Comparison of ENCODE assay signal across 9 cellular contexts in the genomic region with DNA sequence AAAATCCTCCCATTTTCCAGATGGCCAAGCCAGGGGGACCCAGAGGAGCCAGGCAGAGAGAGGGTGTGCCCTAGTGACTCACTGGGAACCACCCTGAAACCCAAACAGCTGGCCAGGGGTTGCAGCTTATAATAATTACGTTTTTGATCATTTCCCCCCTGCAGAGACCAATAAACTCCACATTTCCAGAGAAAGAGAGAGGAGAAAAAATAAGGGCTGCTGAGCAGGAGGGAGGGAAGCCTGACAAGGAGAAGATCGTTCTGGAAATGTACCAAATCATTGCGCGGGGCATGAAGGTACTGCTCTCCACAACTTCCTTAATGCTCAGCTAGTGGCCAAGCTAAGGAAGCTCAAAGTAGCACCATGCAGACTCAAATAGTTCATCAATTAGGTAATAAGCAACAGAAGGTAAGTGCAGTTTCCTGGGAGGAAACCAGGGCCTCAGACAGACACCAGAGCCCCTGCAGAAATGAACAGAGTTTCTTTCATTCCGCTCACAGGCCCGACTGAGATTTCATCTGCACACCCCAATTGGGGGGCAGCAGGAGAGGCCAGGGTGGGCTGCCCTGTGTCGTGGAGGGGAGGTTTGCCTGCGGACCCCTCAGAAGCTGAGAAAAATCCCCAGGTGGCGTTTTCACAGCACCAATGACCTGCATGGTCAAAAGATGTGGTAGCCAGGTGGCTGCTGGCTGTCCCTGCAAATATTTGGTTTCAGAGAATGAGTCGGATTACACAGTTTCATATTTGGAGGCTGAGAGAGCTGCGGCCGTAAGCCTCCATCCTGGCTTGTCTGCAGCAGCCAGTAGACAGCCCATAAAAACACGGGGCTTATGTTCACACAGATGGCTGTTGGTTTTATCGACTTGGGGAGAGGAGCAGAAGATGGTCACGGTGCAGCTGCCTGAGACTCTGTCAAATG.
DNase-seq lines count a peak whose midpoint lies in the region; ATAC-seq, FAIRE-seq and TF ChIP-seq lines count a peak whose summit lies in the region.
"Had no signal": no experiment of that assay in that cellular context is flagged by ENCODE, and none has a peak within 500 bp of the region (broad histone marks: within the 10 kb centered on the region; RNA-seq: fewer than 3 reads in every experiment).

No MANE protein-coding gene starts in this region.

- H3K27me3 Mint-ChIP-seq in CD4-positive, alpha-beta memory T cell: no peaks in the 10 kb centered on the region
- peaks cover 73% of the 10 kb centered on the region for H3K27me3 Mint-ChIP-seq in endodermal cell (ENCODE audit: insufficient read depth)
- H3K27me3 Mint-ChIP-seq in activated T-cell treated with anti-CD3 and anti-CD28 coated beads, Interleukin-2, amount 50 U/mL, for 72 hours (ENCODE audit: low read depth): peaks cover 16% of the 10 kb centered on the region
- H3K27me3 Mint-ChIP-seq: activated naive CD8-positive, alpha-beta T cell had no signal

- H3K4me2 ChIP-seq in MM.1S (ENCODE audit: low read depth, low read length): peak overlapping the region; percentile 97

- POLR2A ChIA-PET in CD4-positive, alpha-beta memory T cell (lab: Charles Lee; ENCODE audit: partially characterized antibody): interaction anchor here (0.6 to 2.7 kb wide), 7 partner anchors 21 to 1367 kb away, joined by 3 to 15 read pairs (median 6); a partner anchor contains a TSS

- no peak for TF ChIP-seq CTCF in MM.1S (IDR thresholded peaks at IDR 0.05; ENCODE audit: low read length)
- TF ChIP-seq CTCF in endodermal cell (conservative IDR thresholded peaks at IDR 0.05): no peak
- TF ChIP-seq CTCF in pancreas (IDR thresholded peaks at IDR 0.05): no peak

- no peaks in the 10 kb centered on the region for H3K79me2 ChIP-seq in MM.1S (ENCODE audit: low read length)

- H3K9ac ChIP-seq in MM.1S (ENCODE audit: low read length): peak overlapping the region; percentile 44; the same call in 1 of the 2 replicates
- no peak overlapping the region for H3K9ac ChIP-seq in endodermal cell (ENCODE audit: extremely low read depth, low read length, poor library complexity, severe bottlenecking)
- H3K9ac ChIP-seq in skeletal muscle tissue (ENCODE audit: low read depth in 1 of 3, low read length in 3 of 3): peak overlapping the region; percentile 12 to 50 (median 32)

- no peaks in the 10 kb centered on the region for H3K9me3 ChIP-seq in CD4-positive, alpha-beta memory T cell (ENCODE audit: control insufficient read depth in 1 of 2, low read length in 2 of 2)
- H3K9me3 ChIP-seq in MM.1S (replicated peaks; ENCODE audit: insufficient read depth, low read length): no peaks in the 10 kb centered on the region
- H3K9me3 ChIP-seq in endodermal cell (ENCODE audit: control insufficient read depth, low read length): no peaks in the 10 kb centered on the region
- no peaks in the 10 kb centered on the region for H3K9me3 ChIP-seq in skeletal muscle tissue (ENCODE audit: control insufficient read depth in 3 of 3, low read length in 3 of 3)
- H3K9me3 ChIP-seq in pancreas: no peaks in the 10 kb centered on the region

- intact Hi-C loops in CD4-positive, alpha-beta memory T cell (cut with micrococcal nuclease): no loop called here
- intact Hi-C loops in pancreas (cut with DNase I): loop anchor here in 1 of 3 donors (10.0 kb wide), 1 partner anchor 702 kb away; no protein-coding TSS in a partner anchor

- CTCF ChIA-PET in CD4-positive, alpha-beta memory T cell (lab: Charles Lee; ENCODE audit: partially characterized antibody): interaction anchor here (0.7 to 6.3 kb wide), 30 partner anchors 10 to 1031 kb away, joined by 3 to 56 read pairs (median 5); a partner anchor contains a TSS

- H3K9me3 Mint-ChIP-seq in CD4-positive, alpha-beta memory T cell: no peaks in the 10 kb centered on the region
- no peaks in the 10 kb centered on the region for H3K9me3 Mint-ChIP-seq in endodermal cell
- H3K9me3 Mint-ChIP-seq in activated T-cell treated with anti-CD3 and anti-CD28 coated beads, Interleukin-2, amount 50 U/mL, for 72 hours: no peaks in the 10 kb centered on the region

- H3K36me3 ChIP-seq in CD4-positive, alpha-beta memory T cell (ENCODE audit: insufficient read depth, low read length): no peaks in the 10 kb centered on the region
- H3K36me3 ChIP-seq in MM.1S (replicated peaks; ENCODE audit: insufficient read depth, low read length): no peaks in the 10 kb centered on the region
- no peaks in the 10 kb centered on the region for H3K36me3 ChIP-seq in endodermal cell (ENCODE audit: control insufficient read depth, insufficient read depth, low read length)
- no peaks in the 10 kb centered on the region for H3K36me3 ChIP-seq in skeletal muscle tissue (ENCODE audit: control insufficient read depth in 3 of 3, insufficient read depth in 3 of 3, low read length in 3 of 3)
- H3K36me3 ChIP-seq in pancreas: no peaks in the 10 kb centered on the region

- DNase-seq in CD4-positive, alpha-beta memory T cell: no peak
- DNase-seq in MM.1S (peak; percentile 86), endodermal cell (peak; percentile 47), pancreas (no peak)
- DNase-seq in activated T-cell treated with anti-CD3 and anti-CD28 coated beads, Interleukin-2, amount 50 U/mL, for 72 hours: no peak
- DNase-seq in stimulated activated CD4-positive, alpha-beta T cell treated with anti-CD3 and anti-CD28 coated beads, Interleukin-4, amount 100 ng/mL, for 4 hours: no peak

- no peak for FAIRE-seq in pancreas (lab: Jason Lieb, UNC)

- H2AFZ ChIP-seq in MM.1S (ENCODE audit: low read length): peak overlapping the region; percentile 81

- H3K9me2 ChIP-seq in MM.1S (replicated peaks; ENCODE audit: insufficient read depth, low read length): no peaks in the 10 kb centered on the region

- H3F3A ChIP-seq in MM.1S (ENCODE audit: insufficient read depth, low read length): peaks cover 23% of the 10 kb centered on the region

- H3K36me3 Mint-ChIP-seq in CD4-positive, alpha-beta memory T cell: no peaks in the 10 kb centered on the region
- no peaks in the 10 kb centered on the region for H3K36me3 Mint-ChIP-seq in endodermal cell (ENCODE audit: low read depth)
- no peaks in the 10 kb centered on the region for H3K36me3 Mint-ChIP-seq in activated T-cell treated with anti-CD3 and anti-CD28 coated beads, Interleukin-2, amount 50 U/mL, for 72 hours (ENCODE audit: insufficient read depth in 2 of 2)
- H3K36me3 Mint-ChIP-seq: activated naive CD8-positive, alpha-beta T cell had no signal

- H3K4me3 Mint-ChIP-seq in CD4-positive, alpha-beta memory T cell: peak overlapping the region in 3 of 8 donors; percentile 17 to 46 (median 32)
- H3K4me3 Mint-ChIP-seq in endodermal cell: no peak overlapping the region
- peak overlapping the region in 1 of 2 donors; percentile 82 for H3K4me3 Mint-ChIP-seq in activated T-cell treated with anti-CD3 and anti-CD28 coated beads, Interleukin-2, amount 50 U/mL, for 72 hours

- H3K4me1 Mint-ChIP-seq in CD4-positive, alpha-beta memory T cell: peaks cover 7 to 29% (median 14%) of the 10 kb centered on the region in 4 donors
- no peaks in the 10 kb centered on the region for H3K4me1 Mint-ChIP-seq in endodermal cell
- peaks cover 28% of the 10 kb centered on the region for H3K4me1 Mint-ChIP-seq in activated T-cell treated with anti-CD3 and anti-CD28 coated beads, Interleukin-2, amount 50 U/mL, for 72 hours (ENCODE audit: low read depth)

- no peaks in the 10 kb centered on the region for H3K27me3 ChIP-seq in CD4-positive, alpha-beta memory T cell (ENCODE audit: insufficient read depth, low read length)
- no peaks in the 10 kb centered on the region for H3K27me3 ChIP-seq in MM.1S (replicated peaks; ENCODE audit: insufficient read depth, low read length)
- peaks cover 45% of the 10 kb centered on the region for H3K27me3 ChIP-seq in endodermal cell (ENCODE audit: control insufficient read depth, insufficient read depth, low read length, poor library complexity, severe bottlenecking)
- H3K27me3 ChIP-seq in skeletal muscle tissue (ENCODE audit: control insufficient read depth in 3 of 3, insufficient read depth in 3 of 3, low read length in 3 of 3): no peaks in the 10 kb centered on the region
- no peaks in the 10 kb centered on the region for H3K27me3 ChIP-seq in pancreas

- peak overlapping the region in 5 of 7 donors; percentile 28 to 56 (median 50) for H3K27ac Mint-ChIP-seq in CD4-positive, alpha-beta memory T cell
- H3K27ac Mint-ChIP-seq in endodermal cell: no peak overlapping the region
- H3K27ac Mint-ChIP-seq in activated T-cell treated with anti-CD3 and anti-CD28 coated beads, Interleukin-2, amount 50 U/mL, for 72 hours: no peak overlapping the region

- peaks cover 28% of the 10 kb centered on the region for H3K4me1 ChIP-seq in CD4-positive, alpha-beta memory T cell (ENCODE audit: insufficient read depth, low read length)
- H3K4me1 ChIP-seq in MM.1S (ENCODE audit: low read length) (peaks cover 17% of the 10 kb centered on the region), endodermal cell (ENCODE audit: control insufficient read depth, insufficient read depth, low read length) (no peaks in the 10 kb centered on the region), skeletal muscle tissue (ENCODE audit: control insufficient read depth in 3 of 3, insufficient read depth in 3 of 3, low read length in 3 of 3) (peaks cover 20 to 25% (median 22%) of the 10 kb centered on the region in 3 donors), pancreas (peaks cover 0 to 5% (median 0%) of the 10 kb centered on the region in 3 donors)

- H3K4me3 ChIP-seq in CD4-positive, alpha-beta memory T cell (ENCODE audit: low read length in 2 of 2): no peak overlapping the region
- H3K4me3 ChIP-seq in MM.1S (ENCODE audit: low read length) (peak overlapping the region; percentile 52), endodermal cell (ENCODE audit: low read length) (no peak overlapping the region), skeletal muscle tissue (ENCODE audit: low read length in 3 of 3) (peak overlapping the region in 1 of 3 donors; percentile 7), pancreas (no peak overlapping the region)

- 87 to 93% methylated on average over 11 to 15 of the region's 15 CpGs for WGBS in endodermal cell (ENCODE audit: insufficient coverage in 1 of 2, insufficient read length in 1 of 2), 2 experiments
- WGBS in pancreas, 2 donors: 51 to 62% methylated on average over 15 of the region's 15 CpGs

- no peaks in the 10 kb centered on the region for H4K20me1 ChIP-seq in MM.1S (ENCODE audit: insufficient read depth, low read length)

- no peak overlapping the region for H3K27ac ChIP-seq in CD4-positive, alpha-beta memory T cell (ENCODE audit: low read depth, low read length)
- H3K27ac ChIP-seq in MM.1S (ENCODE audit: low read length) (peak overlapping the region; percentile 65), endodermal cell (ENCODE audit: low read depth, low read length) (no peak overlapping the region), skeletal muscle tissue (ENCODE audit: low read depth, low read length) (peak overlapping the region; percentile 94), pancreas (no peak overlapping the region)

- ATAC-seq in GM19467 (IDR thresholded peaks at IDR 0.05; ENCODE audit: unreplicated experiment): peak; percentile 71
- ATAC-seq in activated T-cell treated with anti-CD3 and anti-CD28 coated beads, Interleukin-2, amount 50 U/mL, for 72 hours (replicated peaks in 1 of 2): no peak
- ATAC-seq in pancreas: no peak

Comparison
In these comparisons a context has a peak if more than half of its experiments do, and no peak if none do; other contexts are left out.
1. DNase-seq: peak in MM.1S (single experiment) and endodermal cell (single experiment); none in CD4-positive, alpha-beta memory T cell (0 of 5), activated T-cell treated with anti-CD3 and anti-CD28 coated beads, Interleukin-2, amount 50 U/mL, for 72 hours (0 of 2), stimulated activated CD4-positive, alpha-beta T cell treated with anti-CD3 and anti-CD28 coated beads, Interleukin-4, amount 100 ng/mL, for 4 hours (0 of 2) and pancreas (0 of 6).
2. H3K27ac ChIP-seq: peak in MM.1S (single experiment) and skeletal muscle tissue (single experiment); none in CD4-positive, alpha-beta memory T cell (single experiment), endodermal cell (single experiment) and pancreas (0 of 4).
3. H3K27ac Mint-ChIP-seq: peak in CD4-positive, alpha-beta memory T cell (5 of 7); none in endodermal cell (single experiment) and activated T-cell treated with anti-CD3 and anti-CD28 coated beads, Interleukin-2, amount 50 U/mL, for 72 hours (single experiment).